26 cellular contexts compared by ENCODE assay signal in the genomic region with DNA sequence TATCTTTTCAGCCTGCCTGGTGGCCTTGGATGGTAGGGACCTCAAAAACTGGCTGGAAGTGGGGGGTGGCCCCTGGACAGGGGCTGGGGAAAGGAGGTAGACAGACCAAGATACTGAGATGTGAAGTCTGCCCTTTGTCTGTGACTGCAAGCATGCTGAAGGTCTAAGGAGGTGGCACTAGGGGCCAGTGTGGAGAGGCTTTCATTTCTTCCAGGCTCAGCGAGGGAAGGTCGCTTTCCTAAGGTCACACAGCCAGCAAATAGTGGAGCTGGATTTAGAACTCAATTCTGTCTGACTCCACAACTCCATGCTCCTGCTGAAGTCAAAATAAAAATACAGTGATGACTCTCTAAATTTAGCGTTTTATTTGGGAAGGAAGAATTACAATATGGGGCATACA. TPM values are rescaled to one million over a fixed set of nuclear protein-coding genes. Genes with fewer than 3 reads are reported as not detected.
A peak's percentile ranks its signal among the peaks of the same experiment; 100 is the strongest.
DNase-seq lines count a peak whose midpoint lies in the region; ATAC-seq, FAIRE-seq and TF ChIP-seq lines count a peak whose summit lies in the region.
"Had no signal": no experiment of that assay in that cellular context is flagged by ENCODE, and none has a peak within 500 bp of the region (broad histone marks: within the 10 kb centered on the region; RNA-seq: fewer than 3 reads in every experiment).

No MANE protein-coding gene starts in this region.

- POLR2A ChIA-PET in Panc1 (lab: Charles Lee): no interaction called here
- POLR2A ChIA-PET in Caco-2 (lab: Charles Lee): no interaction called here

- no peak overlapping the region for H4K8ac ChIP-seq in H9 (replicated peaks; ENCODE audit: insufficient read length, low read depth, low read length)

- H3K9ac ChIP-seq in H9 (ENCODE audit: extremely low read depth, insufficient read length, low read length): no peak overlapping the region

- H2AFZ ChIP-seq in H9 (ENCODE audit: low read length): no peak overlapping the region

- no peak overlapping the region for H4K5ac ChIP-seq in H9 (ENCODE audit: insufficient read length, low read depth, low read length)

- H4K91ac ChIP-seq in H9 (ENCODE audit: insufficient read length, low read depth, low read length): no peak overlapping the region

- H3K79me2 ChIP-seq in H9 (ENCODE audit: insufficient read depth, low read length): no peaks in the 10 kb centered on the region

- in situ Hi-C loops in Panc1 (cut with HindIII; ENCODE audit: low pct_unique_long_range_greater_than_20kb, low sequenced_read_pairs): no loop called here

- H3K9me3 ChIP-seq in H9 (ENCODE audit: control insufficient read depth, low read depth, low read length) (no peaks in the 10 kb centered on the region), Panc1 (ENCODE audit: control insufficient read depth, insufficient read depth, low read depth, low read length) (no peaks in the 10 kb centered on the region), Caco-2 (no peaks in the 10 kb centered on the region)

- WGBS in H9 (ENCODE audit: extremely low coverage, insufficient read length, low lambda C conversion rate): no CpG with 5 or more reads among the region's 3 CpGs

- no peak overlapping the region; a peak in 1 of 5 replicates for H3K4me3 Mint-ChIP-seq in H9
- no peak overlapping the region for H3K4me3 Mint-ChIP-seq in Caco-2 (ENCODE audit: unreplicated experiment)
- H3K4me3 Mint-ChIP-seq: CD4-positive, CD25-positive, alpha-beta regulatory T cell; T-helper 17 cell had no signal

- no peak overlapping the region for H2BK20ac ChIP-seq in H9 (ENCODE audit: low read depth, low read length, poor library complexity, severe bottlenecking)

- H3K14ac ChIP-seq in H9 (ENCODE audit: insufficient read depth, low read length): no peak overlapping the region

- no peaks in the 10 kb centered on the region for H3K23me2 ChIP-seq in H9 (ENCODE audit: insufficient read length, low read depth, low read length, poor library complexity, severe bottlenecking)

- 0 out of 2 replicates have a peak, but pooled peaks have one; percentile 59 for ATAC-seq in Panc1
- ATAC-seq: T-helper 17 cell had no signal

- H3K4me2 ChIP-seq in H9 (ENCODE audit: insufficient read depth, insufficient read length, low read length): no peak overlapping the region

- H2BK120ac ChIP-seq in H9 (ENCODE audit: low read depth, low read length, poor library complexity, severe bottlenecking): no peak overlapping the region

- no peak overlapping the region for H3K23ac ChIP-seq in H9 (ENCODE audit: insufficient read length, low read depth, low read length)

- H2BK15ac ChIP-seq in H9 (ENCODE audit: low read depth, low read length): no peak overlapping the region

- no peaks in the 10 kb centered on the region for H3K27me3 ChIP-seq in H9 (ENCODE audit: insufficient read depth, low read length)
- no peaks in the 10 kb centered on the region for H3K27me3 ChIP-seq in Panc1 (ENCODE audit: control insufficient read depth, insufficient read depth, low read length)
- H3K27me3 ChIP-seq in Caco-2 (replicated peaks; ENCODE audit: control insufficient read depth, insufficient read depth, low read length): no peaks in the 10 kb centered on the region

- DNase-seq in AG20443 (ENCODE audit: low spot score) (peak; percentile 2), H9 (peak; percentile 52), Panc1 (ENCODE audit: low read depth, low spot score) (no peak), foreskin fibroblast (no peak), Caco-2 (no peak), RCC 7860 (ENCODE audit: low spot score) (no peak), DMS79 treated with DMSO at 0.1 percent for 48 hours (lab: John Stamatoyannopoulos, UW) (no peak)
- DNase-seq: CD4-positive, CD25-positive, alpha-beta regulatory T cell; COR-L47; DMS 273 treated with DMSO at 0.1 percent for 48 hours; KBM-7; MM.1S; NCI-H1092; NCI-H1436; NCI-H187 treated with DMSO at 0.1 percent for 48 hours; NCI-H2107; NCI-H69; NK-92 treated with Interleukin-12 subunit alpha and Interleukin-12 subunit beta, amount 100 ng/mL, for 24 hours; SHP77; SW 1271; T-helper 17 cell had no signal

- H3K27ac ChIP-seq in H9 (ENCODE audit: insufficient read length, low read depth, low read length): no peak overlapping the region
- H3K27ac ChIP-seq in Panc1 (ENCODE audit: low read length): no peak overlapping the region

- H3T11ph ChIP-seq in H9 (ENCODE audit: low read length): no peak overlapping the region

- intact Hi-C loops in Panc1 (cut with micrococcal nuclease; ENCODE audit: unreplicated experiment) (no loop called here), Caco-2 (cut with micrococcal nuclease; ENCODE audit: unreplicated experiment) (no loop called here)

- BruUV-seq in Panc1 (replicated peaks; lab: Mats Ljungman, UMichigan) (no TSS peak), Caco-2 (replicated peaks; lab: Mats Ljungman, UMichigan) (no TSS peak)

- H3K27me3 Mint-ChIP-seq in H9 (ENCODE audit: low read depth): peaks cover 8% of the 10 kb centered on the region
- no peaks in the 10 kb centered on the region for H3K27me3 Mint-ChIP-seq in Caco-2 (ENCODE audit: insufficient read depth, unreplicated experiment)

- H3K27ac Mint-ChIP-seq in H9 (peak overlapping the region in 2 of 3 experiments; percentile 38 to 41; a peak in 1 of 7 replicates), Caco-2 (ENCODE audit: unreplicated experiment) (no peak overlapping the region)
- H3K27ac Mint-ChIP-seq: T-helper 17 cell had no signal

- H2BK12ac ChIP-seq in H9 (ENCODE audit: insufficient read length, low read depth, low read length): no peak overlapping the region

- no peak overlapping the region for H2BK5ac ChIP-seq in H9 (ENCODE audit: insufficient read length, low read length)

- H3K4me1 Mint-ChIP-seq in H9 (peaks cover 7 to 19% of the 10 kb centered on the region in 2 experiments), Caco-2 (ENCODE audit: low read depth, unreplicated experiment) (no peaks in the 10 kb centered on the region)
- H3K4me1 Mint-ChIP-seq: CD4-positive, CD25-positive, alpha-beta regulatory T cell; T-helper 17 cell had no signal

- peak; percentile 31; the same call in 2 of the 3 replicates for TF ChIP-seq CTCF in H9 (conservative IDR thresholded peaks at IDR 0.05)
- TF ChIP-seq CTCF in Panc1 (IDR thresholded peaks at IDR 0.05): no peak
- TF ChIP-seq CTCF in foreskin fibroblast (IDR thresholded peaks at IDR 0.05; ENCODE audit: low read depth, low read length): peak; percentile 4
- TF ChIP-seq CTCF in Caco-2 (IDR thresholded peaks at IDR 0.05; ENCODE audit: insufficient read depth in 1 of 2, low read depth in 1 of 2, low read length in 1 of 2, severe bottlenecking in 1 of 2, unreplicated experiment in 1 of 2): no peak

- H3K4ac ChIP-seq in H9 (ENCODE audit: low read depth, low read length): no peak overlapping the region

- no peaks in the 10 kb centered on the region for H3K79me1 ChIP-seq in H9 (ENCODE audit: insufficient read depth, low read depth, low read length, poor library complexity, severe bottlenecking)

- H3K56ac ChIP-seq in H9 (ENCODE audit: insufficient read length, low read depth, low read length): no peak overlapping the region

- no peaks in the 10 kb centered on the region; the same call in 1 of the 2 replicates for H3K4me1 ChIP-seq in H9 (ENCODE audit: insufficient read depth, low read length)
- no peaks in the 10 kb centered on the region for H3K4me1 ChIP-seq in Panc1 (ENCODE audit: control insufficient read depth, insufficient read depth, low read length)
- H3K4me1 ChIP-seq in Caco-2: no peaks in the 10 kb centered on the region

- H3K18ac ChIP-seq in H9 (ENCODE audit: insufficient read length, low read depth, low read length): no peak overlapping the region

- H3K36me3 ChIP-seq in Panc1 (ENCODE audit: control insufficient read depth, insufficient read depth, low read length): no peaks in the 10 kb centered on the region
- no peaks in the 10 kb centered on the region for H3K36me3 ChIP-seq in Caco-2 (ENCODE audit: control insufficient read depth, insufficient read depth, low read length)

- no peak for FAIRE-seq in RCC 7860 (lab: Jason Lieb, UNC)
- FAIRE-seq: A204.1, GM18507 had no signal

- no peaks in the 10 kb centered on the region for H4K20me1 ChIP-seq in H9 (ENCODE audit: control insufficient read depth, insufficient read depth, insufficient read length)

- CTCF ChIA-PET in Panc1 (lab: Charles Lee): no interaction called here
- CTCF ChIA-PET in Caco-2 (lab: Charles Lee): interaction anchor here (0.6 kb wide), 1 partner anchor 12 kb away, joined by 4 read pairs; the partner anchor contains the start of gene SLC8B1

- H3K36me3 Mint-ChIP-seq in H9 (ENCODE audit: insufficient read depth in 1 of 3, low read depth in 3 of 3): no peaks in the 10 kb centered on the region
- H3K36me3 Mint-ChIP-seq in Caco-2 (ENCODE audit: insufficient read depth, unreplicated experiment): no peaks in the 10 kb centered on the region
- H3K36me3 Mint-ChIP-seq: CD4-positive, CD25-positive, alpha-beta regulatory T cell had no signal

- H3K9me3 Mint-ChIP-seq in H9: no peaks in the 10 kb centered on the region
- H3K9me3 Mint-ChIP-seq in Caco-2 (ENCODE audit: unreplicated experiment): no peaks in the 10 kb centered on the region

- H3K4me3 ChIP-seq in Panc1 (ENCODE audit: low read depth in 2 of 2, low read length in 2 of 2): no peak overlapping the region
- no peak overlapping the region for H3K4me3 ChIP-seq in foreskin fibroblast (ENCODE audit: low read depth in 1 of 2, low read length in 2 of 2)
- H3K4me3 ChIP-seq in Caco-2 (ENCODE audit: low read depth, low read length): no peak overlapping the region

- H2AK5ac ChIP-seq in H9 (ENCODE audit: insufficient read length, low read length): no peak overlapping the region

RNA-seq across cellular contexts. Expression of gene PLBD2, which starts 11.3 kb away (rescaled TPM):
- 31.4 and 35.6 TPM in 2 replicates for total RNA-seq in H9 (2021)
- total RNA-seq in Panc1 (2021; ENCODE audit: unreplicated experiment): 69.7 TPM
- 51.4 TPM for polyA plus RNA-seq in Panc1 (2012; ENCODE audit: insufficient read length)
- 41.1 and 43.1 TPM in 2 replicates for total RNA-seq in Caco-2 (2022)

RNA-seq across cellular contexts. Expression of gene SLC8B1, which starts 12.2 kb away (rescaled TPM):
- 10.4 and 10.6 TPM in 2 replicates for total RNA-seq in H9 (2021)
- total RNA-seq in Panc1 (2021; ENCODE audit: unreplicated experiment): 26.7 TPM
- polyA plus RNA-seq in Panc1 (2012; ENCODE audit: insufficient read length): 27.4 TPM
- 13.0 and 13.9 TPM in 2 replicates for total RNA-seq in Caco-2 (2022)

RNA-seq across cellular contexts. Expression of gene SDS, which starts 56.6 kb away (rescaled TPM):
- total RNA-seq in H9 (2021) (0.13 TPM in 1 of 2 replicates, not detected in the other), Panc1 (2021; ENCODE audit: unreplicated experiment) (0.15 TPM), Caco-2 (2022) (not detected in 2 replicates)
- polyA plus RNA-seq in Panc1 (2012; ENCODE audit: insufficient read length): not detected
- total RNA-seq: CD4-positive, CD25-positive, alpha-beta regulatory T cell; H4; RPMI7951; T-helper 17 cell had no signal
- polyA plus RNA-seq: BJ; CD4-positive, CD25-positive, alpha-beta regulatory T cell had no signal

Comparison
In these comparisons a context has a peak if more than half of its experiments do, and no peak if none do; other contexts are left out.
1. DNase-seq: peak in AG20443 (single experiment) and H9 (single experiment); none in Panc1 (single experiment), foreskin fibroblast (0 of 2), Caco-2 (0 of 2), RCC 7860 (single experiment) and DMS79 treated with DMSO at 0.1 percent for 48 hours (single experiment).
2. CTCF ChIP-seq: peak in H9 (single experiment) and foreskin fibroblast (single experiment); none in Panc1 (single experiment) and Caco-2 (0 of 2).